33 cellular contexts compared by ENCODE assay signal in genomic region chr11:26271666-26272065, GRCh38.
"Had no signal": no experiment of that assay in that cellular context is flagged by ENCODE, and none has a peak within 500 bp of the region (broad histone marks: within the 10 kb centered on the region; RNA-seq: fewer than 3 reads in every experiment).

No MANE protein-coding gene starts in this region.

- H3K27me3 ChIP-seq: MG63 had no signal

- DNase-seq: MG63, MM.1S, MV-4-11, NCI-H1048, NCI-H1092, NCI-H1092 treated with DMSO at 0.1 percent for 48 hours, NCI-H1105, NCI-H1105 treated with DMSO at 0.1 percent for 48 hours, NCI-H1417, NCI-H1417 treated with DMSO at 0.1 percent for 48 hours, NCI-H1436, NCI-H1436 treated with DMSO at 0.1 percent for 48 hours, NCI-H146, NCI-H1694, NCI-H1694 treated with DMSO at 0.1 percent for 48 hours, NCI-H187, NCI-H187 treated with DMSO at 0.1 percent for 48 hours, NCI-H1930, NCI-H2029, NCI-H2029 treated with DMSO at 0.1 percent for 48 hours, NCI-H2081, NCI-H2081 treated with DMSO at 0.1 percent for 48 hours, NCI-H2107, NCI-H2171, NCI-H2227 treated with DMSO at 0.1 percent for 48 hours, NCI-H226, NCI-H345, NCI-H446, NCI-H446 treated with DMSO at 0.1 percent for 48 hours, NCI-H510A, NCI-H510A treated with DMSO at 0.1 percent for 48 hours, NCI-H524 treated with DMSO at 0.1 percent for 48 hours, NCI-H526 had no signal

- H3K4me3 ChIP-seq: MG63 had no signal

- H3K9me3 ChIP-seq: MG63 had no signal

- H3K36me3 ChIP-seq: MG63 had no signal
